ENCODE assay signal across 1 cellular context in the genomic region with DNA sequence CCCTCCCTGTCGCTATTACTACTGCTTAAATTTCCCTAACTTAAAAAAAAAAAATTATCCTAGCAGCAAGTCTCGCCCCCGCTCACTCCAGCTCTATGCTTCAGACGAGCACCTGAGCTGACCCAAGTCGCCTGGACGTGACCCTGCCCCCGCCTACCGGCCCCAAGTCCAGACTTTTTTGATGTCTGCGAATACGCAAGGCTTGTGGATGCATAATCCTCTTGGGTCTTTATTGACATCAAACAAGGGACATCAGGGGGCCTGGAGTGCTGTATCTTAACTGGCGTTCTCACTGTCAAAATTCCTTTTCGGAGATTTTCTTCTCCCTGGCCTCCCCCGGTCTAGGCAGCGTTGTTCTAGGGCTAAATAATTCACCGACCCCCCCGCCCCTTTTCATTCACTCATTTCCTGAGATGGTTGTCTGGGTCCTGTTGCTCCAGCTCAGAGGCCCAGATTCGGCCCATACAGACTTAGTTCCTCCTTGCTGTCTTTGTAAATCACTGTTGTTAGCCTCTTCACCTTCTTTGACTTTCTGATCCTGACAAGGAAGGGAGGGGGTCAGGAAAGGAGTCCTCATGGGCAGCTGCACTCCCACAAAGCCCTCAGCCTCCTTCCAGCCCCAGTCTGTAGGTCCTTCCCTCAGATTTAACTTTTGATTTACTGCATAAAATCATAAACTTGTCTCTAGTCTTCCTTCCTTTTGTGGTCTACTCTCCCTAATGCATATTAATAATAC.
TF ChIP-seq lines count a peak whose summit lies in the region.

No MANE protein-coding gene starts in this region.

TF ChIP-seq in H1, 55 proteins besides CTCF, POLR2A, EP300 and RAD21:
- TF ChIP-seq SAP30 (IDR thresholded peaks at IDR 0.05; ENCODE audit: insufficient read depth, insufficient replicate concordance, low read length) (peak; percentile 39), RBBP5 (IDR thresholded peaks at IDR 0.05; ENCODE audit: borderline replicate concordance, low read depth, low read length) (0 out of 2 replicates have a peak, but pooled peaks have one; percentile 4), KDM4A (IDR thresholded peaks at IDR 0.05; ENCODE audit: low read depth, low read length, severe bottlenecking) (no peak), CBX5 (IDR thresholded peaks at IDR 0.05; ENCODE audit: low read depth, low read length) (no peak)
- TF ChIP-seq, protein P1, sequence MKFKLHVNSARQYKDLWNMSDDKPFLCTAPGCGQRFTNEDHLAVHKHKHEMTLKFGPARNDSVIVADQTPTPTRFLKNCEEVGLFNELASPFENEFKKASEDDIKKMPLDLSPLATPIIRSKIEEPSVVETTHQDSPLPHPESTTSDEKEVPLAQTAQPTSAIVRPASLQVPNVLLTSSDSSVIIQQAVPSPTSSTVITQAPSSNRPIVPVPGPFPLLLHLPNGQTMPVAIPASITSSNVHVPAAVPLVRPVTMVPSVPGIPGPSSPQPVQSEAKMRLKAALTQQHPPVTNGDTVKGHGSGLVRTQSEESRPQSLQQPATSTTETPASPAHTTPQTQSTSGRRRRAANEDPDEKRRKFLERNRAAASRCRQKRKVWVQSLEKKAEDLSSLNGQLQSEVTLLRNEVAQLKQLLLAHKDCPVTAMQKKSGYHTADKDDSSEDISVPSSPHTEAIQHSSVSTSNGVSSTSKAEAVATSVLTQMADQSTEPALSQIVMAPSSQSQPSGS (IDR thresholded peaks at IDR 0.05; ENCODE audit: low read length), result no peak
